In genomic region chr2:181462032-181462431, GRCh38 we compare ENCODE assay signal across 11 cellular contexts. TPM values are rescaled to one million over a fixed set of nuclear protein-coding genes. Genes with fewer than 3 reads are reported as not detected.
DNase-seq lines count a peak whose midpoint lies in the region; ATAC-seq and TF ChIP-seq lines count a peak whose summit lies in the region.
"Had no signal": no experiment of that assay in that cellular context is flagged by ENCODE, and none has a peak within 500 bp of the region (broad histone marks: within the 10 kb centered on the region; RNA-seq: fewer than 3 reads in every experiment).

No MANE protein-coding gene starts in this region.

- no peak for TF ChIP-seq CTCF in smooth muscle cell (IDR thresholded peaks at IDR 0.05; ENCODE audit: borderline replicate concordance, insufficient read depth, poor library complexity, severe bottlenecking)
- no peak for TF ChIP-seq CTCF in progenitor cell of endocrine pancreas (IDR thresholded peaks at IDR 0.05; ENCODE audit: unreplicated experiment)

- H3K4me2 ChIP-seq in smooth muscle cell = no peak overlapping the region

- peak in 1 of 2 donors; percentile 18 for ATAC-seq in activated T-cell treated with anti-CD3 and anti-CD28 coated beads, Interleukin-2, amount 50 U/mL, for 72 hours (replicated peaks in 1 of 2)
- peak; percentile 34 for ATAC-seq in HG03159 (IDR thresholded peaks at IDR 0.05; ENCODE audit: unreplicated experiment)

- H3K79me2 ChIP-seq in smooth muscle cell (ENCODE audit: low read depth) = peaks cover 9% of the 10 kb centered on the region

- no peak overlapping the region for H3K27ac ChIP-seq in smooth muscle cell (ENCODE audit: low read depth)
- H3K27ac ChIP-seq: left ventricle myocardium inferior had no signal

- no peaks in the 10 kb centered on the region for H3F3A ChIP-seq in smooth muscle cell (ENCODE audit: low read depth)

- H3K9me3 Mint-ChIP-seq in activated T-cell treated with anti-CD3 and anti-CD28 coated beads, Interleukin-2, amount 50 U/mL, for 72 hours = no peaks in the 10 kb centered on the region
- no peaks in the 10 kb centered on the region for H3K9me3 Mint-ChIP-seq in activated naive CD4-positive, alpha-beta T cell treated with anti-CD3 and anti-CD28 coated beads, Interleukin-2, amount 50 U/mL, for 24 hours
- no peaks in the 10 kb centered on the region for H3K9me3 Mint-ChIP-seq in progenitor cell of endocrine pancreas (ENCODE audit: low read depth)

- H3K9ac ChIP-seq in smooth muscle cell (ENCODE audit: low read depth) = no peak overlapping the region

- no peak overlapping the region for H3K4me3 ChIP-seq in smooth muscle cell
- H3K4me3 ChIP-seq: left ventricle myocardium inferior had no signal

- H3K4me1 ChIP-seq in smooth muscle cell (ENCODE audit: low read depth) = peaks cover 5% of the 10 kb centered on the region

- H3K4me3 Mint-ChIP-seq in activated T-cell treated with anti-CD3 and anti-CD28 coated beads, Interleukin-2, amount 50 U/mL, for 72 hours = peak overlapping the region; percentile 41 to 62
- H3K4me3 Mint-ChIP-seq in activated naive CD4-positive, alpha-beta T cell treated with anti-CD3 and anti-CD28 coated beads, Interleukin-2, amount 50 U/mL, for 24 hours = peak overlapping the region; percentile 54
- H3K4me3 Mint-ChIP-seq in progenitor cell of endocrine pancreas (ENCODE audit: low read depth) = no peak overlapping the region

- no peaks in the 10 kb centered on the region for H4K20me1 ChIP-seq in smooth muscle cell (ENCODE audit: low read depth)

- H3K36me3 Mint-ChIP-seq in activated T-cell treated with anti-CD3 and anti-CD28 coated beads, Interleukin-2, amount 50 U/mL, for 72 hours (ENCODE audit: insufficient read depth in 2 of 2) = peaks cover 2 to 7% of the 10 kb centered on the region in 2 donors
- peaks cover 4% of the 10 kb centered on the region for H3K36me3 Mint-ChIP-seq in activated naive CD4-positive, alpha-beta T cell treated with anti-CD3 and anti-CD28 coated beads, Interleukin-2, amount 50 U/mL, for 24 hours
- no peaks in the 10 kb centered on the region for H3K36me3 Mint-ChIP-seq in progenitor cell of endocrine pancreas (ENCODE audit: insufficient read depth)

- H3K36me3 ChIP-seq in smooth muscle cell (ENCODE audit: low read depth) = no peaks in the 10 kb centered on the region
- H3K36me3 ChIP-seq: left ventricle myocardium inferior had no signal

- no peak for DNase-seq in activated T-cell treated with anti-CD3 and anti-CD28 coated beads, Interleukin-2, amount 50 U/mL, for 72 hours
- DNase-seq in activated T-cell treated with anti-CD3 and anti-CD28 coated beads for 4 hours (no peak), head of caudate nucleus (no peak), smooth muscle cell (lab: John Stamatoyannopoulos, UW; ENCODE audit: unreplicated experiment) (no peak), NCI-H748 (lab: John Stamatoyannopoulos, UW; ENCODE audit: unreplicated experiment) (no peak), progenitor cell of endocrine pancreas (ENCODE audit: low spot score, unreplicated experiment) (no peak)
- DNase-seq: effector CD8-positive, alpha-beta T cell; H7; left ventricle myocardium inferior had no signal

- H3K4me1 Mint-ChIP-seq in activated T-cell treated with anti-CD3 and anti-CD28 coated beads, Interleukin-2, amount 50 U/mL, for 72 hours (ENCODE audit: low read depth) = peaks cover 72% of the 10 kb centered on the region
- H3K4me1 Mint-ChIP-seq in activated naive CD4-positive, alpha-beta T cell treated with anti-CD3 and anti-CD28 coated beads, Interleukin-2, amount 50 U/mL, for 24 hours = peaks cover 82% of the 10 kb centered on the region
- H3K4me1 Mint-ChIP-seq in progenitor cell of endocrine pancreas (ENCODE audit: low read depth) = no peaks in the 10 kb centered on the region

- no peaks in the 10 kb centered on the region for H3K27me3 ChIP-seq in smooth muscle cell (ENCODE audit: low read depth)

- intact Hi-C loops in head of caudate nucleus (cut with DNase I) = no loop called here

- H3K9me3 ChIP-seq in smooth muscle cell (replicated peaks; ENCODE audit: low read depth) = no peaks in the 10 kb centered on the region
- H3K9me3 ChIP-seq: left ventricle myocardium inferior had no signal

- WGBS in smooth muscle cell (ENCODE audit: low lambda C conversion rate) = 97% methylated on average over 1 of the region's 1 CpG

- H3K27ac Mint-ChIP-seq in activated T-cell treated with anti-CD3 and anti-CD28 coated beads, Interleukin-2, amount 50 U/mL, for 72 hours = peak overlapping the region; percentile 83
- H3K27ac Mint-ChIP-seq in activated naive CD4-positive, alpha-beta T cell treated with anti-CD3 and anti-CD28 coated beads, Interleukin-2, amount 50 U/mL, for 24 hours = no peak overlapping the region
- H3K27ac Mint-ChIP-seq in progenitor cell of endocrine pancreas = no peak overlapping the region

- H2AFZ ChIP-seq in smooth muscle cell (ENCODE audit: low read depth) = no peak overlapping the region

- H3K27me3 Mint-ChIP-seq in activated T-cell treated with anti-CD3 and anti-CD28 coated beads, Interleukin-2, amount 50 U/mL, for 72 hours (ENCODE audit: low read depth) = no peaks in the 10 kb centered on the region
- no peaks in the 10 kb centered on the region for H3K27me3 Mint-ChIP-seq in activated naive CD4-positive, alpha-beta T cell treated with anti-CD3 and anti-CD28 coated beads, Interleukin-2, amount 50 U/mL, for 24 hours
- peaks cover 69% of the 10 kb centered on the region for H3K27me3 Mint-ChIP-seq in progenitor cell of endocrine pancreas

RNA-seq across cellular contexts. Expression of gene ITGA4, which starts 4.8 kb away (rescaled TPM):
- 10 to 100 TPM; 47.3 to 47.5 TPM for total RNA-seq in activated T-cell treated with anti-CD3 and anti-CD28 coated beads, Interleukin-2, amount 50 U/mL, for 72 hours
- total RNA-seq in smooth muscle cell (16.3 and 20.0 TPM in 2 replicates), progenitor cell of endocrine pancreas (0.96 and 1.5 TPM in 2 replicates)
- 5.4 and 7.1 TPM in 2 replicates for polyA plus RNA-seq in smooth muscle cell
